ENCODE assay signal across 8 cellular contexts in the genomic region with DNA sequence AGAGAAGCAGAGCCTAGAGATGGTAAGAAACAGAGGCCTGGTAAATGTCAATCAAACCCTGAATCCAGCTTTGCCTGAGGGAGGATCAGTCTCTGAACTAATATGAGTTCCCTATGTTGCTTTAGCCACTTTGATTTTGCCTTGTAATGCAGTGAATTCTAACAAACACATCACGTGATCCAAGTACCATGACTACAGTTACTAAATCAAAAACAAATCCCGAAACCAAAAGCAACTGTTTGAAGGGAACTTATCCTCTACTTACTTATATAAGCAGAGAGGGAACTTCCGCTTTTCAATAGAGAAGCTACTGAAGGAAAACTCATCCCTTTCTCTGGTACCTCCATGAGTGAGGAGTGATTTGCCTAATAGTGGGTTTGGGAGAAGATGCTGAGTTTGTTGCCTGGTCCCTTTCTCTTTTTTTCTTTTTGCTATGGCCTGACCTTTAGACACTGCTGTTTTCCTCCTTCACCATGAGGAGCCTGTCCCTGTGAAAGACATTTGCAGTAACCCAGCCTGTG. TPM values are rescaled to one million over a fixed set of nuclear protein-coding genes. Genes with fewer than 3 reads are reported as not detected.
A peak's percentile ranks its signal among the peaks of the same experiment; 100 is the strongest.
DNase-seq lines count a peak whose midpoint lies in the region; ATAC-seq and TF ChIP-seq lines count a peak whose summit lies in the region.

No MANE protein-coding gene starts in this region.

- WGBS in SK-N-SH (ENCODE audit: low lambda C conversion rate), result 91% methylated on average over 3 of the region's 3 CpGs

- no peak overlapping the region for H3K4me2 ChIP-seq in SK-N-SH

- no peak overlapping the region for H3K4me3 ChIP-seq in SK-N-SH (ENCODE audit: low read depth in 2 of 2, low read length in 1 of 2)

- TF ChIP-seq RAD21 in SK-N-SH (IDR thresholded peaks at IDR 0.05; ENCODE audit: low read length), result no peak

- H3K9me2 ChIP-seq in SK-N-SH, result no peaks in the 10 kb centered on the region

- 0 out of 2 replicates have a peak overlapping the region, but pooled peaks have one; percentile 18 for H2AFZ ChIP-seq in SK-N-SH (ENCODE audit: low read depth)

- H3K27ac ChIP-seq in SK-N-SH (ENCODE audit: low read depth in 2 of 2, low read length in 1 of 2), result no peak overlapping the region; a peak in 1 of 4 replicates

- no peak for TF ChIP-seq CTCF in SK-N-SH (IDR thresholded peaks at IDR 0.05)

- H3F3A ChIP-seq in SK-N-SH (replicated peaks; ENCODE audit: insufficient read depth), result no peaks in the 10 kb centered on the region

- no peak overlapping the region for H3K9ac ChIP-seq in SK-N-SH

- CTCF ChIA-PET in SK-N-SH (lab: Yijun Ruan, JAX), result interaction anchor here (0.6 to 5.4 kb wide), 5 partner anchors 10 to 298 kb away, joined by 3 to 34 read pairs (median 3); a partner anchor contains a TSS

- no peaks in the 10 kb centered on the region for H3K36me3 ChIP-seq in SK-N-SH (replicated peaks in 1 of 2; ENCODE audit: control insufficient read depth in 1 of 2, insufficient read depth in 2 of 2, low read length in 1 of 2)

- no peaks in the 10 kb centered on the region for H4K20me1 ChIP-seq in SK-N-SH (ENCODE audit: insufficient read depth)

- DNase-seq in SK-N-SH (no peak), fibroblast of peridontal ligament (ENCODE audit: extremely low read depth) (peak; percentile 96), renal cortical epithelial cell (ENCODE audit: low read depth) (peak; percentile 83), occipital lobe (lab: John Stamatoyannopoulos, UW) (no peak), HK-2 (ENCODE audit: unreplicated experiment) (no peak)
- DNase-seq in stimulated activated naive CD4-positive, alpha-beta T cell treated with Interleukin-2 at 50 U/mL for 16 hours (lab: John Stamatoyannopoulos, UW), result no peak

- H3K4me1 ChIP-seq in SK-N-SH (ENCODE audit: control insufficient read depth in 1 of 2, insufficient read depth in 2 of 2, low read depth in 1 of 2, low read length in 1 of 2), result peaks cover 0 to 2% of the 10 kb centered on the region in 2 experiments; a peak in 1 of 4 replicates

- ATAC-seq in GM18505 (IDR thresholded peaks at IDR 0.05; ENCODE audit: unreplicated experiment) (peak; percentile 74), HG02798 (IDR thresholded peaks at IDR 0.05; ENCODE audit: poor library complexity, unreplicated experiment) (peak; percentile 79)

- no peak for TF ChIP-seq POLR2A in GM18505 (IDR thresholded peaks at IDR 0.05; ENCODE audit: borderline replicate concordance, extremely low read depth, insufficient read depth, insufficient read length)

- POLR2A ChIA-PET in SK-N-SH (lab: Yijun Ruan, JAX), result no interaction called here

- H3K27me3 ChIP-seq in SK-N-SH (ENCODE audit: insufficient read depth), result no peaks in the 10 kb centered on the region

- H3K79me2 ChIP-seq in SK-N-SH (ENCODE audit: insufficient read depth), result no peaks in the 10 kb centered on the region

- no peaks in the 10 kb centered on the region for H3K9me3 ChIP-seq in SK-N-SH

- no peak for TF ChIP-seq EP300 in SK-N-SH (IDR thresholded peaks at IDR 0.05; ENCODE audit: borderline replicate concordance in 1 of 2, low read depth in 1 of 2, low read length in 1 of 2)

TF ChIP-seq in SK-N-SH, 30 proteins besides CTCF, POLR2A, EP300 and RAD21:
- TF ChIP-seq RFX5 (IDR thresholded peaks at IDR 0.05; ENCODE audit: low read length), result no peak
- no peak for TF ChIP-seq ELF1 (IDR thresholded peaks at IDR 0.05)
- no peak for TF ChIP-seq YY1 (IDR thresholded peaks at IDR 0.05; ENCODE audit: low read depth)
- no peak for TF ChIP-seq MXI1 (IDR thresholded peaks at IDR 0.05; ENCODE audit: low read depth, low read length)
- TF ChIP-seq TAF1 (IDR thresholded peaks at IDR 0.05; ENCODE audit: borderline replicate concordance, low read depth, low read length), result no peak
- TF ChIP-seq JUND (IDR thresholded peaks at IDR 0.05), result no peak
- no peak for TF ChIP-seq RXRA (IDR thresholded peaks at IDR 0.05; ENCODE audit: borderline replicate concordance, low read depth)
- no peak for TF ChIP-seq SMC3 (IDR thresholded peaks at IDR 0.05; ENCODE audit: low read depth, low read length)
- TF ChIP-seq MEF2A (IDR thresholded peaks at IDR 0.05; ENCODE audit: borderline replicate concordance, low read depth), result no peak
- TF ChIP-seq GATA2 (CRISPR knock-in tag; IDR thresholded peaks at IDR 0.05), result no peak
- TF ChIP-seq GABPA (IDR thresholded peaks at IDR 0.05; ENCODE audit: low read depth), result no peak
- TF ChIP-seq, protein P1, sequence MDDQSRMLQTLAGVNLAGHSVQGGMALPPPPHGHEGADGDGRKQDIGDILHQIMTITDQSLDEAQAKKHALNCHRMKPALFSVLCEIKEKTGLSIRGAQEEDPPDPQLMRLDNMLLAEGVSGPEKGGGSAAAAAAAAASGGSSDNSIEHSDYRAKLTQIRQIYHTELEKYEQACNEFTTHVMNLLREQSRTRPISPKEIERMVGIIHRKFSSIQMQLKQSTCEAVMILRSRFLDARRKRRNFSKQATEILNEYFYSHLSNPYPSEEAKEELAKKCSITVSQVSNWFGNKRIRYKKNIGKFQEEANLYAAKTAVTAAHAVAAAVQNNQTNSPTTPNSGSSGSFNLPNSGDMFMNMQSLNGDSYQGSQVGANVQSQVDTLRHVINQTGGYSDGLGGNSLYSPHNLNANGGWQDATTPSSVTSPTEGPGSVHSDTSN (IDR thresholded peaks at IDR 0.05), result no peak
- TF ChIP-seq CHD2 (IDR thresholded peaks at IDR 0.05; ENCODE audit: low read length, partially characterized antibody), result no peak
- TF ChIP-seq FOXM1 (IDR thresholded peaks at IDR 0.05; ENCODE audit: low read depth), result no peak

RNA-seq across cellular contexts. Expression of a gene that starts 7.7 kb away (rescaled TPM):
- polyA plus RNA-seq in SK-N-SH (2012; rRNA removed), result 9.6 and 14.0 TPM in 2 replicates
- 13.7 and 14.2 TPM in 2 replicates for polyA plus RNA-seq in SK-N-SH (2012; cell fraction: cytosol; rRNA removed)
- polyA plus RNA-seq in SK-N-SH (2012; cell fraction: nucleus; rRNA removed), result 4.8 and 9.6 TPM in 2 replicates
- total RNA-seq in renal cortical epithelial cell (10.6 and 21.3 TPM in 2 replicates), occipital lobe (10.3 TPM)

RNA-seq across cellular contexts. Expression of a gene that starts 23.1 kb away (rescaled TPM):
- polyA plus RNA-seq in SK-N-SH (2012; rRNA removed), result 40.2 and 43.2 TPM in 2 replicates
- polyA plus RNA-seq in SK-N-SH (2012; cell fraction: cytosol; rRNA removed), result 45.6 and 47.0 TPM in 2 replicates
- polyA plus RNA-seq in SK-N-SH (2012; cell fraction: nucleus; rRNA removed), result 110 and 120 TPM in 2 replicates
- total RNA-seq in renal cortical epithelial cell (11.8 and 56.2 TPM in 2 replicates), occipital lobe (38.1 TPM)

Comparison
In these comparisons a context has a peak if more than half of its experiments do, and no peak if none do; other contexts are left out.
1. DNase-seq: peak in fibroblast of peridontal ligament (single experiment) and renal cortical epithelial cell (single experiment); none in SK-N-SH (single experiment), occipital lobe (single experiment), HK-2 (single experiment) and stimulated activated naive CD4-positive, alpha-beta T cell treated with Interleukin-2 at 50 U/mL for 16 hours (single experiment).